In genomic region chr10:89805599-89806013, GRCh38 we compare ENCODE assay signal across 9 cellular contexts.
A peak's percentile ranks its signal among the peaks of the same experiment; 100 is the strongest.
DNase-seq lines count a peak whose midpoint lies in the region; ATAC-seq, FAIRE-seq and TF ChIP-seq lines count a peak whose summit lies in the region.
"Had no signal": no experiment of that assay in that cellular context is flagged by ENCODE, and none has a peak within 500 bp of the region (broad histone marks: within the 10 kb centered on the region; RNA-seq: fewer than 3 reads in every experiment).

No MANE protein-coding gene starts in this region.

- POLR2A ChIA-PET in PC-3 (lab: Charles Lee; ENCODE audit: unreplicated experiment), result no interaction called here

- H3K4me3 Mint-ChIP-seq in type B pancreatic cell, result no peak overlapping the region

- no peaks in the 10 kb centered on the region for H3F3A ChIP-seq in PC-3 (ENCODE audit: low read length, unreplicated experiment)

- ATAC-seq in GM18511 (IDR thresholded peaks at IDR 0.05; ENCODE audit: unreplicated experiment), result peak; percentile 95
- ATAC-seq in GM21423 (IDR thresholded peaks at IDR 0.05; ENCODE audit: unreplicated experiment), result peak; percentile 92
- peak; percentile 90 for ATAC-seq in HG03342 (IDR thresholded peaks at IDR 0.05; ENCODE audit: unreplicated experiment)
- ATAC-seq in PC-3, result no peak

- H3K27me3 ChIP-seq in keratinocyte (ENCODE audit: control insufficient read depth, extremely low read depth, insufficient read depth, low read length), result no peaks in the 10 kb centered on the region
- no peaks in the 10 kb centered on the region for H3K27me3 ChIP-seq in PC-3 (ENCODE audit: low read length)

- BruUV-seq in PC-3 (replicated peaks; lab: Mats Ljungman, UMichigan), result no TSS peak

- CTCF ChIA-PET in PC-3 (lab: Charles Lee), result no interaction called here

- H3K9me1 ChIP-seq in keratinocyte (ENCODE audit: control insufficient read depth, extremely low read depth, insufficient read depth, low read length), result no peaks in the 10 kb centered on the region

- peak; percentile 29 for FAIRE-seq in keratinocyte (lab: Jason Lieb, UNC)

- H3K36me3 ChIP-seq in keratinocyte (ENCODE audit: control insufficient read depth in 2 of 2, extremely low read depth in 1 of 2, insufficient read depth in 2 of 2, low read length in 2 of 2) (no peaks in the 10 kb centered on the region), PC-3 (ENCODE audit: low read depth, low read length) (no peaks in the 10 kb centered on the region)

- H3K9me3 Mint-ChIP-seq in type B pancreatic cell, result peaks cover 3% of the 10 kb centered on the region

- DNase-seq in keratinocyte (ENCODE audit: low read depth, low spot score), result no peak
- DNase-seq in type B pancreatic cell (ENCODE audit: extremely low spot score, unreplicated experiment), result no peak
- no peak for DNase-seq in ecto neural progenitor cell (ENCODE audit: low spot score)
- DNase-seq in SW480 (ENCODE audit: low spot score), result no peak
- DNase-seq in PC-3, result no peak

- no peaks in the 10 kb centered on the region for H3K9me2 ChIP-seq in PC-3 (replicated peaks; ENCODE audit: low read length)

- H3K79me2 ChIP-seq in keratinocyte (ENCODE audit: control insufficient read depth, insufficient read depth, low read length) (no peaks in the 10 kb centered on the region), PC-3 (ENCODE audit: low read length) (no peaks in the 10 kb centered on the region)

- no peaks in the 10 kb centered on the region for H3K36me3 Mint-ChIP-seq in type B pancreatic cell

- H3K4me3 ChIP-seq in keratinocyte (ENCODE audit: control insufficient read depth in 2 of 3, extremely low read depth in 1 of 3, insufficient read depth in 2 of 3, low read depth in 1 of 3, low read length in 3 of 3), result no peak overlapping the region
- H3K4me3 ChIP-seq in PC-3 (ENCODE audit: low read length), result no peak overlapping the region

- no peaks in the 10 kb centered on the region for H4K20me1 ChIP-seq in keratinocyte (ENCODE audit: control insufficient read depth, extremely low read depth, insufficient read depth, low read length)
- H4K20me1 ChIP-seq in PC-3 (ENCODE audit: low read length), result no peaks in the 10 kb centered on the region

- H3K9me3 ChIP-seq in keratinocyte (ENCODE audit: control insufficient read depth, low read depth, low read length) (no peaks in the 10 kb centered on the region), PC-3 (ENCODE audit: low read length) (no peaks in the 10 kb centered on the region)

- H3K27ac Mint-ChIP-seq in type B pancreatic cell, result no peak overlapping the region

- dilution Hi-C loops in keratinocyte (cut with MboI; ENCODE audit: extremely low pct_ligation_motif_present, low sequenced_read_pairs), result no loop called here

- H3K4me2 ChIP-seq in keratinocyte (ENCODE audit: control insufficient read depth, extremely low read depth, insufficient read depth, low read depth, low read length) (no peak overlapping the region), PC-3 (ENCODE audit: low read length) (no peak overlapping the region)
- H3K4me2 ChIP-seq: KMS-11 had no signal

- H2AFZ ChIP-seq in keratinocyte (ENCODE audit: control insufficient read depth, low read length) (no peak overlapping the region), PC-3 (ENCODE audit: low read length) (no peak overlapping the region)

- peaks cover 17% of the 10 kb centered on the region for H3K4me1 Mint-ChIP-seq in type B pancreatic cell (ENCODE audit: unreplicated experiment)

- no peak for TF ChIP-seq CTCF in keratinocyte (optimal IDR thresholded peaks at IDR 0.05 in 1 of 3, IDR thresholded peaks at IDR 0.05 in 1 of 3, conservative IDR thresholded peaks at IDR 0.05 in 1 of 3; ENCODE audit: extremely low read depth in 1 of 3, insufficient read depth in 2 of 3, low read length in 3 of 3)
- no peak for TF ChIP-seq CTCF in type B pancreatic cell (conservative IDR thresholded peaks at IDR 0.05)
- TF ChIP-seq CTCF in PC-3 (conservative IDR thresholded peaks at IDR 0.05; ENCODE audit: low read depth, low read length), result no peak

- intact Hi-C loops in PC-3 (cut with micrococcal nuclease), result no loop called here

- no peak overlapping the region for H3K27ac ChIP-seq in keratinocyte (ENCODE audit: control insufficient read depth, insufficient read depth, low read length)
- H3K27ac ChIP-seq in PC-3 (ENCODE audit: low read length), result no peak overlapping the region
- H3K27ac ChIP-seq: KMS-11 had no signal

- H3K4me1 ChIP-seq in keratinocyte (ENCODE audit: control insufficient read depth, extremely low read depth, insufficient read depth, low read length) (no peaks in the 10 kb centered on the region), PC-3 (ENCODE audit: insufficient read depth, low read length) (peaks cover 9% of the 10 kb centered on the region; the same call in 1 of the 2 replicates)

- H3K9ac ChIP-seq in keratinocyte (ENCODE audit: control insufficient read depth, extremely low read depth, insufficient read depth, low read length) (no peak overlapping the region), PC-3 (ENCODE audit: low read length) (no peak overlapping the region)
- H3K9ac ChIP-seq: KMS-11 had no signal

- H3K27me3 Mint-ChIP-seq in type B pancreatic cell, result no peaks in the 10 kb centered on the region
